Comparison of ENCODE assay signal across 12 cellular contexts in genomic region chr18:35389095-35389618, GRCh38. TPM values are rescaled to one million over a fixed set of nuclear protein-coding genes. Genes with fewer than 3 reads are reported as not detected.
A peak's percentile ranks its signal among the peaks of the same experiment; 100 is the strongest.
DNase-seq lines count a peak whose midpoint lies in the region; ATAC-seq and TF ChIP-seq lines count a peak whose summit lies in the region.
"Had no signal": no experiment of that assay in that cellular context is flagged by ENCODE, and none has a peak within 500 bp of the region (broad histone marks: within the 10 kb centered on the region; RNA-seq: fewer than 3 reads in every experiment).

No MANE protein-coding gene starts in this region.

- peaks cover 0 to 5% (median 0%) of the 10 kb centered on the region in 3 donors for H3K9me3 ChIP-seq in gastroesophageal sphincter
- H3K9me3 ChIP-seq: colonic mucosa had no signal

- TF ChIP-seq EP300 in gastroesophageal sphincter (IDR thresholded peaks at IDR 0.05): no peak

- H3K4me1 ChIP-seq in gastroesophageal sphincter: peaks cover 0 to 4% (median 0%) of the 10 kb centered on the region in 3 donors
- H3K4me1 ChIP-seq: colonic mucosa had no signal

- no peaks in the 10 kb centered on the region for H3K36me3 ChIP-seq in gastroesophageal sphincter
- H3K36me3 ChIP-seq: colonic mucosa had no signal

- peak overlapping the region in 2 of 4 donors; percentile 9 to 38 for H3K27ac ChIP-seq in gastroesophageal sphincter
- H3K27ac ChIP-seq: colonic mucosa had no signal

- WGBS in gastroesophageal sphincter (ENCODE audit: low coverage in 1 of 2), 2 donors: 27 to 29% methylated on average over 3 to 5 of the region's 5 CpGs

- no peak for TF ChIP-seq CTCF in gastroesophageal sphincter (IDR thresholded peaks at IDR 0.05)

- no peak overlapping the region for H3K4me3 ChIP-seq in gastroesophageal sphincter
- H3K4me3 ChIP-seq: colonic mucosa had no signal

- TF ChIP-seq POLR2A in gastroesophageal sphincter (IDR thresholded peaks at IDR 0.05): no peak

- DNase-seq in EL (peak; percentile 73), RPMI7951 (ENCODE audit: low read depth) (peak; percentile 21), putamen (ENCODE audit: low spot score) (peak; percentile 62), HuH-7 (ENCODE audit: low spot score) (no peak), NCI-H2196 treated with DMSO at 0.1 percent for 48 hours (lab: John Stamatoyannopoulos, UW; ENCODE audit: unreplicated experiment) (no peak)
- DNase-seq: activated B cell treated with CpG ODN at 0.5 μM for 24 hours; colonic mucosa; COR-L47; stimulated activated naive B cell treated with anti-CD40 and anti-IgM and Interleukin-4, amounts not matched to agents 10 μg/mL and 1 μg/mL and 100 μg/mL, for 72 hours had no signal

- no peaks in the 10 kb centered on the region for H3K27me3 ChIP-seq in gastroesophageal sphincter
- H3K27me3 ChIP-seq: colonic mucosa had no signal

- peak; percentile 75 for ATAC-seq in gastroesophageal sphincter
- ATAC-seq in HG03039 (IDR thresholded peaks at IDR 0.05; ENCODE audit: unreplicated experiment): no peak
- no peak for ATAC-seq in HG03432 (IDR thresholded peaks at IDR 0.05; ENCODE audit: unreplicated experiment)
- ATAC-seq: stimulated activated naive B cell treated with anti-CD40 and anti-IgM and Interleukin-4, amounts not matched to agents 10 μg/mL and 1 μg/mL and 100 μg/mL, for 72 hours had no signal

RNA-seq across cellular contexts. Expression of gene ZNF396, which starts 12.0 kb away (rescaled TPM):
- total RNA-seq in RPMI7951 (2014; rRNA removed; shearing (Covaris generic)): 1.1 and 2.2 TPM in 2 replicates
- total RNA-seq in gastroesophageal sphincter: 1 to 10 TPM; 2.2 to 4.1 (median 3.1) TPM

RNA-seq across cellular contexts. Expression of gene ZNF24, which starts 44.9 kb away (rescaled TPM):
- 28.1 and 29.9 TPM in 2 replicates for total RNA-seq in RPMI7951 (2014; rRNA removed; shearing (Covaris generic))
- total RNA-seq in gastroesophageal sphincter: 10 to 100 TPM; 39.5 to 67.1 (median 43.4) TPM

Comparison
In these comparisons a context has a peak if more than half of its experiments do, and no peak if none do; other contexts are left out.
1. DNase-seq: peak in EL (single experiment), RPMI7951 (single experiment) and putamen (single experiment); none in HuH-7 (single experiment) and NCI-H2196 treated with DMSO at 0.1 percent for 48 hours (single experiment).